Comparison of ENCODE assay signal across 11 cellular contexts in the genomic region with DNA sequence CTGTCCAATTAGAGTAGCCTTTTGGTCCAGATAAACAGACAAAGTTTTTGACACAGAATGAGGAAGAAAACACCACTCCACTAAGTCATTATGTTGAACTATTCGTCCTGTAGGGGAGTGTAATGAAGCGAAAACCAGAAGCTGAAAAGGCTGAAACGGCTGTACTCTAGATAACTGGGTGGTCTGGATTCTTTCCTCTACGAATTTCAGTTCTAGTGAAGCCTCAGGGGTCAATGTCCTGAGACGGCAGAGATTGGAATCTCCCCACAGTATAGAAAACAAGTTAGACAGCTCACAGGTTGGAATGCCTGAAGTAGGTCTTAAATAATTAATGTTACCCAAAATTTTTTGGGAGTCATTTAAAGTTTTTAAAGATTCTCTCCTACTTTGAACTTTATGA. TPM values are rescaled to one million over a fixed set of nuclear protein-coding genes. Genes with fewer than 3 reads are reported as not detected.
"Had no signal": no experiment of that assay in that cellular context is flagged by ENCODE, and none has a peak within 500 bp of the region (broad histone marks: within the 10 kb centered on the region; RNA-seq: fewer than 3 reads in every experiment).

No MANE protein-coding gene starts in this region.

RNA-seq across cellular contexts. Expression of gene PF4, which starts 31.3 kb away (rescaled TPM):
- total RNA-seq: activated CD4-positive, alpha-beta memory T cell treated with anti-CD3 and anti-CD28 coated beads, Interleukin-2, amount 10 ng/mL, durations not matched to agents 7 days and 5 days; activated CD4-positive, alpha-beta T cell treated with anti-CD3 and anti-CD28 coated beads for 36 hours; activated CD4-positive, alpha-beta T cell treated with anti-CD3 and anti-CD28 coated beads, Interleukin-2, amount 10 ng/mL, durations not matched to agents 7 days and 5 days; activated CD8-positive, alpha-beta memory T cell treated with anti-CD3 and anti-CD28 coated beads, Interleukin-2, amount 10 ng/mL, durations not matched to agents 7 days and 5 days; activated CD8-positive, alpha-beta T cell treated with anti-CD3 and anti-CD28 coated beads, Interleukin-2, amount 10 ng/mL, durations not matched to agents 7 days and 5 days; activated naive CD8-positive, alpha-beta T cell treated with anti-CD3 and anti-CD28 coated beads, Interleukin-2, amount 10 ng/mL, durations not matched to agents 7 days and 5 days; activated T-helper 2 cell treated with anti-CD3 and anti-CD28 coated beads, Interferon-gamma antibody, Interleukin-2, Interleukin-4, amounts not matched to agents 10 μg/mL and 5 μg/mL and 100 μg/mL, durations not matched to agents 14 hours and 24 hours and 36 hours; bronchial epithelial cell; cardiac muscle cell had no signal
- polyA plus RNA-seq: cardiac muscle cell had no signal

RNA-seq across cellular contexts. Expression of gene PPBP, which starts 37.5 kb away (rescaled TPM):
- total RNA-seq: activated CD4-positive, alpha-beta memory T cell treated with anti-CD3 and anti-CD28 coated beads, Interleukin-2, amount 10 ng/mL, durations not matched to agents 7 days and 5 days; activated CD4-positive, alpha-beta T cell treated with anti-CD3 and anti-CD28 coated beads for 36 hours; activated CD4-positive, alpha-beta T cell treated with anti-CD3 and anti-CD28 coated beads, Interleukin-2, amount 10 ng/mL, durations not matched to agents 7 days and 5 days; activated CD8-positive, alpha-beta memory T cell treated with anti-CD3 and anti-CD28 coated beads, Interleukin-2, amount 10 ng/mL, durations not matched to agents 7 days and 5 days; activated CD8-positive, alpha-beta T cell treated with anti-CD3 and anti-CD28 coated beads, Interleukin-2, amount 10 ng/mL, durations not matched to agents 7 days and 5 days; activated naive CD8-positive, alpha-beta T cell treated with anti-CD3 and anti-CD28 coated beads, Interleukin-2, amount 10 ng/mL, durations not matched to agents 7 days and 5 days; activated T-helper 2 cell treated with anti-CD3 and anti-CD28 coated beads, Interferon-gamma antibody, Interleukin-2, Interleukin-4, amounts not matched to agents 10 μg/mL and 5 μg/mL and 100 μg/mL, durations not matched to agents 14 hours and 24 hours and 36 hours; ascending aorta; cardiac muscle cell; WTC11 had no signal
- polyA plus RNA-seq: cardiac muscle cell had no signal

RNA-seq across cellular contexts. Expression of gene CXCL5, which starts 48.0 kb away (rescaled TPM):
- total RNA-seq: activated CD4-positive, alpha-beta memory T cell treated with anti-CD3 and anti-CD28 coated beads, Interleukin-2, amount 10 ng/mL, durations not matched to agents 7 days and 5 days; activated CD4-positive, alpha-beta T cell treated with anti-CD3 and anti-CD28 coated beads for 36 hours; activated CD4-positive, alpha-beta T cell treated with anti-CD3 and anti-CD28 coated beads, Interleukin-2, amount 10 ng/mL, durations not matched to agents 7 days and 5 days; activated CD8-positive, alpha-beta memory T cell treated with anti-CD3 and anti-CD28 coated beads, Interleukin-2, amount 10 ng/mL, durations not matched to agents 7 days and 5 days; activated CD8-positive, alpha-beta T cell treated with anti-CD3 and anti-CD28 coated beads, Interleukin-2, amount 10 ng/mL, durations not matched to agents 7 days and 5 days; activated naive CD8-positive, alpha-beta T cell treated with anti-CD3 and anti-CD28 coated beads, Interleukin-2, amount 10 ng/mL, durations not matched to agents 7 days and 5 days; activated T-helper 2 cell treated with anti-CD3 and anti-CD28 coated beads, Interferon-gamma antibody, Interleukin-2, Interleukin-4, amounts not matched to agents 10 μg/mL and 5 μg/mL and 100 μg/mL, durations not matched to agents 14 hours and 24 hours and 36 hours; ascending aorta; cardiac muscle cell had no signal
- polyA plus RNA-seq: cardiac muscle cell had no signal
